Comparison of ENCODE assay signal across 17 cellular contexts in genomic region chr2:100628506-100628905, GRCh38.
DNase-seq lines count a peak whose midpoint lies in the region; TF ChIP-seq lines count a peak whose summit lies in the region.
"Had no signal": no experiment of that assay in that cellular context is flagged by ENCODE, and none has a peak within 500 bp of the region (broad histone marks: within the 10 kb centered on the region; RNA-seq: fewer than 3 reads in every experiment).

No MANE protein-coding gene starts in this region.

- H3K27me3 ChIP-seq in BLaER1: no peaks in the 10 kb centered on the region
- H3K27me3 ChIP-seq in Karpas-422 (ENCODE audit: low read length): no peaks in the 10 kb centered on the region
- no peaks in the 10 kb centered on the region for H3K27me3 ChIP-seq in uterus

- H3K36me3 Mint-ChIP-seq in osteocyte (ENCODE audit: unreplicated experiment): no peaks in the 10 kb centered on the region
- H3K36me3 Mint-ChIP-seq: IgD-negative memory B cell had no signal

- H3K79me2 ChIP-seq in Karpas-422 (ENCODE audit: low read length): no peaks in the 10 kb centered on the region

- peaks cover 44% of the 10 kb centered on the region for H3K27me3 Mint-ChIP-seq in osteocyte (ENCODE audit: unreplicated experiment)
- H3K27me3 Mint-ChIP-seq: CD4-positive, alpha-beta T cell had no signal

- H4K20me1 ChIP-seq in BLaER1 (no peaks in the 10 kb centered on the region), Karpas-422 (ENCODE audit: insufficient read depth, low read depth, low read length) (no peaks in the 10 kb centered on the region)

- no peak overlapping the region for H3K27ac ChIP-seq in BLaER1
- peak overlapping the region; percentile 71 for H3K27ac ChIP-seq in Karpas-422 (ENCODE audit: low read length)
- no peak overlapping the region for H3K27ac ChIP-seq in uterus
- H3K27ac ChIP-seq: GM23248 had no signal

- TF ChIP-seq CTCF in osteocyte (IDR thresholded peaks at IDR 0.05) (no peak), uterus (IDR thresholded peaks at IDR 0.05) (no peak)

- no peak overlapping the region for H2AFZ ChIP-seq in Karpas-422 (ENCODE audit: low read length)
- H2AFZ ChIP-seq: GM23248 had no signal

- no peaks in the 10 kb centered on the region for H3K9me2 ChIP-seq in Karpas-422 (replicated peaks; ENCODE audit: insufficient read depth, low read length)

- no peak overlapping the region for H3K9ac ChIP-seq in BLaER1
- peak overlapping the region; percentile 48 for H3K9ac ChIP-seq in Karpas-422 (ENCODE audit: low read length)
- H3K9ac ChIP-seq: GM23248 had no signal

- no peak overlapping the region for H3K4me3 Mint-ChIP-seq in osteocyte (ENCODE audit: unreplicated experiment)
- H3K4me3 Mint-ChIP-seq: CD4-positive, alpha-beta T cell; IgD-negative memory B cell had no signal

- H3K4me2 ChIP-seq in BLaER1 (peak overlapping the region; percentile 72), Karpas-422 (ENCODE audit: low read depth, low read length, poor library complexity, severe bottlenecking) (peak overlapping the region; percentile 66)

- no peak for TF ChIP-seq POLR2A in uterus (IDR thresholded peaks at IDR 0.05)

- DNase-seq in Karpas-422 (no peak), islet precursor cell (peak; percentile 37), osteocyte (ENCODE audit: extremely low spot score, unreplicated experiment) (peak; percentile 77), RKO (ENCODE audit: low spot score) (no peak), uterus (no peak)
- DNase-seq in activated CD4-positive, alpha-beta T cell treated with anti-CD3 and anti-CD28 coated beads for 48 hours: no peak
- DNase-seq: 8988T; AML-193; C1 segment of cervical spinal cord; Calu3; CD4-positive, alpha-beta T cell; DMS 273 treated with DMSO at 0.1 percent for 48 hours; GM23248; H7 had no signal

- peaks cover 30% of the 10 kb centered on the region for H3K4me1 ChIP-seq in BLaER1
- peaks cover 50% of the 10 kb centered on the region for H3K4me1 ChIP-seq in Karpas-422 (ENCODE audit: low read length)
- H3K4me1 ChIP-seq in uterus: no peaks in the 10 kb centered on the region

- no peaks in the 10 kb centered on the region for H3K9me3 Mint-ChIP-seq in osteocyte (ENCODE audit: unreplicated experiment)
- H3K9me3 Mint-ChIP-seq: CD4-positive, alpha-beta T cell; IgD-negative memory B cell had no signal

- intact Hi-C loops in uterus (cut with DNase I; ENCODE audit: low total_unique reads): no loop called here

- H3K4me3 ChIP-seq in BLaER1 (no peak overlapping the region), Karpas-422 (ENCODE audit: low read length) (peak overlapping the region; percentile 50; the same call in 1 of the 2 replicates), uterus (no peak overlapping the region)
- H3K4me3 ChIP-seq: GM12878, GM23248 had no signal

- no peak overlapping the region for H3K27ac Mint-ChIP-seq in osteocyte (ENCODE audit: unreplicated experiment)
- H3K27ac Mint-ChIP-seq: IgD-negative memory B cell had no signal

- no peaks in the 10 kb centered on the region for H3K9me3 ChIP-seq in BLaER1
- no peaks in the 10 kb centered on the region for H3K9me3 ChIP-seq in Karpas-422 (ENCODE audit: low read length)
- H3K9me3 ChIP-seq in uterus: no peaks in the 10 kb centered on the region

- peaks cover 3% of the 10 kb centered on the region for H3K4me1 Mint-ChIP-seq in osteocyte (ENCODE audit: unreplicated experiment)

- no peaks in the 10 kb centered on the region for H3K36me3 ChIP-seq in BLaER1
- no peaks in the 10 kb centered on the region for H3K36me3 ChIP-seq in Karpas-422 (ENCODE audit: insufficient read depth, low read length)
- H3K36me3 ChIP-seq in uterus: no peaks in the 10 kb centered on the region

Comparison
In these comparisons a context has a peak if more than half of its experiments do, and no peak if none do; other contexts are left out.
1. DNase-seq: peak in islet precursor cell (single experiment) and osteocyte (single experiment); none in Karpas-422 (single experiment), activated CD4-positive, alpha-beta T cell treated with anti-CD3 and anti-CD28 coated beads for 48 hours (single experiment), RKO (single experiment) and uterus (0 of 2).